Comparison of ENCODE assay signal across 21 cellular contexts in genomic region chr12:127044841-127045240, GRCh38.
"Had no signal": no experiment of that assay in that cellular context is flagged by ENCODE, and none has a peak within 500 bp of the region (broad histone marks: within the 10 kb centered on the region; RNA-seq: fewer than 3 reads in every experiment).

No MANE protein-coding gene starts in this region.

- DNase-seq: KBM-7; MM.1S; NCI-H1092 treated with DMSO at 0.1 percent for 48 hours; NCI-H1436; NCI-H187; NCI-H2029; NCI-H2081 treated with DMSO at 0.1 percent for 48 hours; NCI-H2171; NCI-H226; NCI-H446; NCI-H510A; NCI-H524 treated with DMSO at 0.1 percent for 48 hours; NCI-H69; NCI-H774; NK-92 treated with Interleukin-12 subunit alpha and Interleukin-12 subunit beta, amount 100 ng/mL, for 24 hours; PC-3; SHP77; SK-N-SH; SW 1271 had no signal

- H3K27ac ChIP-seq: HL-60, RWPE1 had no signal

- H3K9me3 ChIP-seq: SK-N-SH had no signal

- H3K9ac ChIP-seq: SK-N-SH had no signal

- H3K4me2 ChIP-seq: SK-N-SH had no signal
